8 cellular contexts compared by ENCODE assay signal in genomic region chr4:146522098-146522861, GRCh38. TPM values are rescaled to one million over a fixed set of nuclear protein-coding genes. Genes with fewer than 3 reads are reported as not detected.
DNase-seq lines count a peak whose midpoint lies in the region; ATAC-seq and TF ChIP-seq lines count a peak whose summit lies in the region.

No MANE protein-coding gene starts in this region.

- peaks cover 12 to 19% of the 10 kb centered on the region in 2 donors for H3K4me1 ChIP-seq in adrenal gland (replicated peaks in 1 of 2)
- H3K4me1 ChIP-seq in upper lobe of left lung = peaks cover 13 to 21% (median 15%) of the 10 kb centered on the region in 4 donors

- ATAC-seq in HG02571 (IDR thresholded peaks at IDR 0.05; ENCODE audit: unreplicated experiment) = peak; percentile 84
- ATAC-seq in left cardiac atrium = peak; percentile 97 to 99
- ATAC-seq in upper lobe of left lung (ENCODE audit: low FRiP score in 2 of 2) = peak; percentile 98 to 99

- peak overlapping the region; percentile 79 for H3K9ac ChIP-seq in SU-DHL-6 (ENCODE audit: low read length)

- H3K27ac ChIP-seq in SU-DHL-6 (ENCODE audit: low read depth, low read length) (peak overlapping the region; percentile 21; the same call in 1 of the 2 replicates), adrenal gland (peak overlapping the region; percentile 35 to 91 (median 71)), upper lobe of left lung (peak overlapping the region; percentile 86 to 92 (median 89))

- H2AFZ ChIP-seq in SU-DHL-6 (ENCODE audit: low read depth, low read length, severe bottlenecking) = peak overlapping the region; percentile 98

- H4K20me1 ChIP-seq in SU-DHL-6 (ENCODE audit: low read depth, low read length) = no peaks in the 10 kb centered on the region

- H3F3A ChIP-seq in SU-DHL-6 (ENCODE audit: insufficient read depth) = 0 out of 2 replicates have a peak, but pooled peaks cover 3% of the 10 kb centered on the region

- TF ChIP-seq EP300 in upper lobe of left lung (IDR thresholded peaks at IDR 0.05) = peak in 1 of 4 donors; percentile 34

- H3K79me2 ChIP-seq in SU-DHL-6 (ENCODE audit: insufficient read depth, low read length) = no peaks in the 10 kb centered on the region; the same call in 1 of the 2 replicates

- peak overlapping the region; percentile 71 for H3K4me3 ChIP-seq in GM12864 (ENCODE audit: low read depth, low read length)
- peak overlapping the region; percentile 97 for H3K4me3 ChIP-seq in SU-DHL-6 (ENCODE audit: insufficient read depth, low read length, poor library complexity, severe bottlenecking)
- peak overlapping the region; percentile 64 to 90 (median 77) for H3K4me3 ChIP-seq in adrenal gland
- peak overlapping the region; percentile 72 to 90 (median 74) for H3K4me3 ChIP-seq in upper lobe of left lung

- no peaks in the 10 kb centered on the region for H3K27me3 ChIP-seq in SU-DHL-6 (ENCODE audit: low read length)
- no peaks in the 10 kb centered on the region for H3K27me3 ChIP-seq in adrenal gland
- no peaks in the 10 kb centered on the region for H3K27me3 ChIP-seq in upper lobe of left lung

- H3K36me3 ChIP-seq in SU-DHL-6 (ENCODE audit: low read length) (no peaks in the 10 kb centered on the region), adrenal gland (replicated peaks in 1 of 2) (no peaks in the 10 kb centered on the region), upper lobe of left lung (no peaks in the 10 kb centered on the region)

- H3K9me2 ChIP-seq in SU-DHL-6 (replicated peaks; ENCODE audit: insufficient read depth, low read length) = no peaks in the 10 kb centered on the region

- 0 to 1% (median 0%) methylated on average over 20 to 62 of the region's 62 CpGs for WGBS in adrenal gland, 4 donors
- 0% methylated on average over 62 of the region's 62 CpGs; no CpG with 5 or more reads in 1 of the 2 donors for WGBS in upper lobe of left lung, 2 donors

- H3K9me3 ChIP-seq in SU-DHL-6 (ENCODE audit: insufficient read depth, low read length) (no peaks in the 10 kb centered on the region), adrenal gland (replicated peaks in 1 of 3) (no peaks in the 10 kb centered on the region), upper lobe of left lung (no peaks in the 10 kb centered on the region)

- DNase-seq in GM12864 (ENCODE audit: low read depth) (peak; percentile 61), NAMALWA (ENCODE audit: low spot score) (peak; percentile 88), adrenal gland (peak; percentile 85 to 97 (median 94)), left cardiac atrium (peak; percentile 96), posterior vena cava (ENCODE audit: low spot score) (peak; percentile 97), upper lobe of left lung (peak; percentile 91 to 95)

- peak overlapping the region; percentile 86 for H3K4me2 ChIP-seq in SU-DHL-6 (ENCODE audit: low read depth, low read length, poor library complexity, severe bottlenecking)

- no peak for TF ChIP-seq CTCF in GM12864 (IDR thresholded peaks at IDR 0.05; ENCODE audit: low read depth, low read length, missing control alignments)
- TF ChIP-seq CTCF in SU-DHL-6 (IDR thresholded peaks at IDR 0.05; ENCODE audit: insufficient read depth, low read length, poor library complexity, severe bottlenecking) = no peak
- no peak for TF ChIP-seq CTCF in adrenal gland (IDR thresholded peaks at IDR 0.05)
- TF ChIP-seq CTCF in upper lobe of left lung (IDR thresholded peaks at IDR 0.05) = no peak

- TF ChIP-seq POLR2A in adrenal gland (IDR thresholded peaks at IDR 0.05) (peak in 1 of 2 donors; percentile 66), upper lobe of left lung (IDR thresholded peaks at IDR 0.05) (peak in 3 of 4 donors; percentile 28 to 71 (median 60))

- intact Hi-C loops in adrenal gland (cut with DNase I) (loop anchor here in 1 of 2 donors (10.0 kb wide), 1 partner anchor 177 kb away; no protein-coding TSS in a partner anchor), left cardiac atrium (cut with DNase I) (loop anchor here in 1 of 2 donors (10.0 kb wide), 1 partner anchor 177 kb away; no protein-coding TSS in a partner anchor), posterior vena cava (cut with DNase I) (no loop called here)

RNA-seq across cellular contexts. Expression of gene SLC10A7, which starts 0.5 kb away (rescaled TPM):
- total RNA-seq in adrenal gland (10 to 100 TPM in 6 of 8 donors, 1 to 10 TPM in 2; 4.8 to 22.5 (median 13.0) TPM), left cardiac atrium (1 to 10 TPM; 6.8 TPM), posterior vena cava (10 to 100 TPM; 14.3 to 16.8 TPM), upper lobe of left lung (10 to 100 TPM; 11.1 to 20.9 (median 14.1) TPM)
- polyA plus RNA-seq in adrenal gland = 10 to 100 TPM in 1 of 3 donors, 1 to 10 TPM in 2; 1.7 to 26.4 (median 2.1) TPM

Comparison
In these comparisons a context has a peak if more than half of its experiments do, and no peak if none do; other contexts are left out.
1. Peak in every context shown above with its lines: DNase-seq, ATAC-seq, H3K4me3 ChIP-seq and H3K27ac ChIP-seq.
2. H3K27ac ChIP-seq: peak in every context shown above with its lines; median percentile 89 in upper lobe of left lung; 71 in adrenal gland; 21 in SU-DHL-6.